Comparison of ENCODE assay signal across 8 cellular contexts in genomic region chr5:146748533-146748932, GRCh38.
"Had no signal": no experiment of that assay in that cellular context is flagged by ENCODE, and none has a peak within 500 bp of the region (broad histone marks: within the 10 kb centered on the region; RNA-seq: fewer than 3 reads in every experiment).

No MANE protein-coding gene starts in this region.

- ATAC-seq: GM12878 had no signal

- H3K4me3 ChIP-seq: GM12878 had no signal

- FAIRE-seq: G401.6, GM12878, GM12891, GM12892, GM18507, GM19239 had no signal

- DNase-seq: GDM1, GF-D8 had no signal
